ENCODE assay signal across 1 cellular context in the genomic region with DNA sequence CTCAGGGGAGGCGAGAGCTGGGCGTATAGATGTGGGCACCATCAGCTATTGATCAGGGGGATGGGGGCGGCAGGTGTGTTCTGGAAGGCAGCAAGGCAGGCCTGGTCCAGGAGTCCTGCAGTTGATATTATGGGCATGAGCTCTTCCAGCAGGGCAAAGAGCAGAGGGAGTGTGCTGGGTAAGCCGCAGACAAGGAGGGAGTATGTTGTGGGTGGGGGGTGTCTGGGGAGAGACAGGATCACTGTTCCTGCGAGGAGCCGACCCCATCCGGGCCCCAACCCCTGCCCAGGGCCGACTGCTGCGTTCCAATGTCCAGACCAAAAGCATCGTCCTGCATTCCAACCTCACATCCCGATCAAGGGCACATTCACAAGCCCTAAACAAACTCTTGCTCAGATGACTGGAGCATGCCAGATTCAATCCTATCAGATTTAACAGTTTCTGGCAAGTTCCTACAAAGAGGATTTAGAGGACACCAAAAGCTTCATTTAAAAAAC.
TF ChIP-seq lines count a peak whose summit lies in the region.

No MANE protein-coding gene starts in this region.

TF ChIP-seq in HepG2, 621 proteins besides CTCF, POLR2A, EP300 and RAD21 (continued from another document and continues in another):
- TF ChIP-seq POLR2AphosphoS5 (IDR thresholded peaks at IDR 0.05; ENCODE audit: low read depth, low read length) (peak; percentile 28; the same call in 1 of the 2 replicates), ETV5 (CRISPR knock-in tag; IDR thresholded peaks at IDR 0.05; ENCODE audit: borderline replicate concordance) (peak; percentile 53; the same call in 1 of the 2 replicates), FOXA1 (IDR thresholded peaks at IDR 0.05) (no peak), FOXA1 (CRISPR knock-in tag; IDR thresholded peaks at IDR 0.05) (peak; percentile 5; the same call in 1 of the 2 replicates), CC2D1A (CRISPR knock-in tag; IDR thresholded peaks at IDR 0.05) (no peak), JDP2 (CRISPR knock-in tag; IDR thresholded peaks at IDR 0.05; ENCODE audit: borderline replicate concordance) (no peak), ZNF430 (CRISPR knock-in tag; IDR thresholded peaks at IDR 0.05) (no peak), KDM6A (CRISPR knock-in tag; IDR thresholded peaks at IDR 0.05; ENCODE audit: low read depth) (peak; percentile 50; the same call in 1 of the 2 replicates), ZNF431 (CRISPR knock-in tag; IDR thresholded peaks at IDR 0.05; ENCODE audit: borderline replicate concordance, low read depth) (peak; percentile 86), GFI1 (CRISPR knock-in tag; IDR thresholded peaks at IDR 0.05; ENCODE audit: borderline replicate concordance) (no peak), MAFG (CRISPR knock-in tag; IDR thresholded peaks at IDR 0.05) (no peak), PPARG (CRISPR knock-in tag; conservative IDR thresholded peaks at IDR 0.05) (peak; percentile 62), MYC (CRISPR knock-in tag; IDR thresholded peaks at IDR 0.05; ENCODE audit: borderline replicate concordance) (peak; percentile 30; the same call in 1 of the 2 replicates), DNMT1 (CRISPR knock-in tag; IDR thresholded peaks at IDR 0.05) (peak; percentile 64; the same call in 1 of the 2 replicates), NONO (IDR thresholded peaks at IDR 0.05) (no peak), NONO (CRISPR knock-in tag; conservative IDR thresholded peaks at IDR 0.05) (no peak; the same call in 1 of the 2 replicates), ARNTL (CRISPR knock-in tag; IDR thresholded peaks at IDR 0.05) (0 out of 2 replicates have a peak, but pooled peaks have one; percentile 3), ZNF766 (CRISPR knock-in tag; IDR thresholded peaks at IDR 0.05; ENCODE audit: borderline replicate concordance) (0 out of 2 replicates have a peak, but pooled peaks have one; percentile 9), ZNF83 (CRISPR knock-in tag; IDR thresholded peaks at IDR 0.05; ENCODE audit: borderline replicate concordance) (no peak), NRL (CRISPR knock-in tag; IDR thresholded peaks at IDR 0.05; ENCODE audit: borderline replicate concordance) (0 out of 2 replicates have a peak, but pooled peaks have one; percentile 8), DMAP1 (CRISPR knock-in tag; IDR thresholded peaks at IDR 0.05) (no peak), ZFYVE20 (CRISPR knock-in tag; IDR thresholded peaks at IDR 0.05; ENCODE audit: borderline replicate concordance, low read depth) (no peak), ZNF567 (CRISPR knock-in tag; IDR thresholded peaks at IDR 0.05; ENCODE audit: borderline replicate concordance) (0 out of 2 replicates have a peak, but pooled peaks have one; percentile 11), ZNF17 (CRISPR knock-in tag; IDR thresholded peaks at IDR 0.05) (no peak), YEATS4 (CRISPR knock-in tag; IDR thresholded peaks at IDR 0.05; ENCODE audit: borderline replicate concordance) (peak; percentile 20; the same call in 1 of the 2 replicates), IRF2 (CRISPR knock-in tag; IDR thresholded peaks at IDR 0.05) (0 out of 2 replicates have a peak, but pooled peaks have one; percentile 45), SRY (CRISPR knock-in tag; IDR thresholded peaks at IDR 0.05) (no peak; the same call in 1 of the 2 replicates), RXRA (CRISPR knock-in tag; IDR thresholded peaks at IDR 0.05) (peak; percentile 66), SRF (IDR thresholded peaks at IDR 0.05; ENCODE audit: low read depth, low read length) (no peak), HCFC1 (IDR thresholded peaks at IDR 0.05; ENCODE audit: low read depth, low read length) (no peak), NFYB (CRISPR knock-in tag; IDR thresholded peaks at IDR 0.05) (no peak), SOX13 (IDR thresholded peaks at IDR 0.05) (peak; percentile 30; the same call in 1 of the 2 replicates), SOX13 (CRISPR knock-in tag; conservative IDR thresholded peaks at IDR 0.05 in 1 of 2, IDR thresholded peaks at IDR 0.05 in 1 of 2) (peak in 1 of 2 experiments; percentile 53; a peak in 1 of 4 replicates), ZNF616 (CRISPR knock-in tag; IDR thresholded peaks at IDR 0.05; ENCODE audit: low read depth) (no peak), REXO4 (CRISPR knock-in tag; IDR thresholded peaks at IDR 0.05; ENCODE audit: borderline replicate concordance) (no peak), ZNF883 (CRISPR knock-in tag; IDR thresholded peaks at IDR 0.05; ENCODE audit: not compliant biosample characterization) (no peak), ZNF746 (CRISPR knock-in tag; IDR thresholded peaks at IDR 0.05) (no peak), ZBTB7A (CRISPR knock-in tag; IDR thresholded peaks at IDR 0.05) (no peak; the same call in 1 of the 2 replicates), SPEN (CRISPR knock-in tag; IDR thresholded peaks at IDR 0.05; ENCODE audit: low read depth) (peak; percentile 63; the same call in 1 of the 2 replicates), ZNF839 (CRISPR knock-in tag; IDR thresholded peaks at IDR 0.05; ENCODE audit: borderline replicate concordance) (no peak), ATM (IDR thresholded peaks at IDR 0.05; ENCODE audit: borderline replicate concordance) (no peak), ZNF274 (CRISPR knock-in tag; IDR thresholded peaks at IDR 0.05) (no peak), ZNF382 (CRISPR knock-in tag; IDR thresholded peaks at IDR 0.05; ENCODE audit: borderline replicate concordance) (no peak), ZNF251 (CRISPR knock-in tag; IDR thresholded peaks at IDR 0.05) (no peak), ZNF451 (CRISPR knock-in tag; IDR thresholded peaks at IDR 0.05) (no peak), RNF2 (conservative IDR thresholded peaks at IDR 0.05; ENCODE audit: low read depth) (no peak), SALL2 (CRISPR knock-in tag; IDR thresholded peaks at IDR 0.05) (0 out of 2 replicates have a peak, but pooled peaks have one; percentile 31), ZSCAN22 (CRISPR knock-in tag; IDR thresholded peaks at IDR 0.05) (no peak), U2AF1 (optimal IDR thresholded peaks at IDR 0.05; ENCODE audit: low read depth, low read length) (no peak), PHF21A (CRISPR knock-in tag; IDR thresholded peaks at IDR 0.05) (peak; percentile 92), ZNF329 (CRISPR knock-in tag; IDR thresholded peaks at IDR 0.05; ENCODE audit: low read depth) (no peak), RFX3 (CRISPR knock-in tag; IDR thresholded peaks at IDR 0.05) (no peak)
- TF ChIP-seq, protein P1, sequence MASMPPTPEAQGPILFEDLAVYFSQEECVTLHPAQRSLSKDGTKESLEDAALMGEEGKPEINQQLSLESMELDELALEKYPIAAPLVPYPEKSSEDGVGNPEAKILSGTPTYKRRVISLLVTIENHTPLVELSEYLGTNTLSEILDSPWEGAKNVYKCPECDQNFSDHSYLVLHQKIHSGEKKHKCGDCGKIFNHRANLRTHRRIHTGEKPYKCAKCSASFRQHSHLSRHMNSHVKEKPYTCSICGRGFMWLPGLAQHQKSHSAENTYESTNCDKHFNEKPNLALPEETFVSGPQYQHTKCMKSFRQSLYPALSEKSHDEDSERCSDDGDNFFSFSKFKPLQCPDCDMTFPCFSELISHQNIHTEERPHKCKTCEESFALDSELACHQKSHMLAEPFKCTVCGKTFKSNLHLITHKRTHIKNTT (CRISPR knock-in tag; IDR thresholded peaks at IDR 0.05): no peak
- TF ChIP-seq, protein P2, sequence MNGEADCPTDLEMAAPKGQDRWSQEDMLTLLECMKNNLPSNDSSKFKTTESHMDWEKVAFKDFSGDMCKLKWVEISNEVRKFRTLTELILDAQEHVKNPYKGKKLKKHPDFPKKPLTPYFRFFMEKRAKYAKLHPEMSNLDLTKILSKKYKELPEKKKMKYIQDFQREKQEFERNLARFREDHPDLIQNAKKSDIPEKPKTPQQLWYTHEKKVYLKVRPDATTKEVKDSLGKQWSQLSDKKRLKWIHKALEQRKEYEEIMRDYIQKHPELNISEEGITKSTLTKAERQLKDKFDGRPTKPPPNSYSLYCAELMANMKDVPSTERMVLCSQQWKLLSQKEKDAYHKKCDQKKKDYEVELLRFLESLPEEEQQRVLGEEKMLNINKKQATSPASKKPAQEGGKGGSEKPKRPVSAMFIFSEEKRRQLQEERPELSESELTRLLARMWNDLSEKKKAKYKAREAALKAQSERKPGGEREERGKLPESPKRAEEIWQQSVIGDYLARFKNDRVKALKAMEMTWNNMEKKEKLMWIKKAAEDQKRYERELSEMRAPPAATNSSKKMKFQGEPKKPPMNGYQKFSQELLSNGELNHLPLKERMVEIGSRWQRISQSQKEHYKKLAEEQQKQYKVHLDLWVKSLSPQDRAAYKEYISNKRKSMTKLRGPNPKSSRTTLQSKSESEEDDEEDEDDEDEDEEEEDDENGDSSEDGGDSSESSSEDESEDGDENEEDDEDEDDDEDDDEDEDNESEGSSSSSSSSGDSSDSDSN (CRISPR knock-in tag; IDR thresholded peaks at IDR 0.05): no peak; the same call in 1 of the 2 replicates
- TF ChIP-seq, protein P3, sequence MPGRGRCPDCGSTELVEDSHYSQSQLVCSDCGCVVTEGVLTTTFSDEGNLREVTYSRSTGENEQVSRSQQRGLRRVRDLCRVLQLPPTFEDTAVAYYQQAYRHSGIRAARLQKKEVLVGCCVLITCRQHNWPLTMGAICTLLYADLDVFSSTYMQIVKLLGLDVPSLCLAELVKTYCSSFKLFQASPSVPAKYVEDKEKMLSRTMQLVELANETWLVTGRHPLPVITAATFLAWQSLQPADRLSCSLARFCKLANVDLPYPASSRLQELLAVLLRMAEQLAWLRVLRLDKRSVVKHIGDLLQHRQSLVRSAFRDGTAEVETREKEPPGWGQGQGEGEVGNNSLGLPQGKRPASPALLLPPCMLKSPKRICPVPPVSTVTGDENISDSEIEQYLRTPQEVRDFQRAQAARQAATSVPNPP (CRISPR knock-in tag; IDR thresholded peaks at IDR 0.05): no peak
- TF ChIP-seq, protein P4, sequence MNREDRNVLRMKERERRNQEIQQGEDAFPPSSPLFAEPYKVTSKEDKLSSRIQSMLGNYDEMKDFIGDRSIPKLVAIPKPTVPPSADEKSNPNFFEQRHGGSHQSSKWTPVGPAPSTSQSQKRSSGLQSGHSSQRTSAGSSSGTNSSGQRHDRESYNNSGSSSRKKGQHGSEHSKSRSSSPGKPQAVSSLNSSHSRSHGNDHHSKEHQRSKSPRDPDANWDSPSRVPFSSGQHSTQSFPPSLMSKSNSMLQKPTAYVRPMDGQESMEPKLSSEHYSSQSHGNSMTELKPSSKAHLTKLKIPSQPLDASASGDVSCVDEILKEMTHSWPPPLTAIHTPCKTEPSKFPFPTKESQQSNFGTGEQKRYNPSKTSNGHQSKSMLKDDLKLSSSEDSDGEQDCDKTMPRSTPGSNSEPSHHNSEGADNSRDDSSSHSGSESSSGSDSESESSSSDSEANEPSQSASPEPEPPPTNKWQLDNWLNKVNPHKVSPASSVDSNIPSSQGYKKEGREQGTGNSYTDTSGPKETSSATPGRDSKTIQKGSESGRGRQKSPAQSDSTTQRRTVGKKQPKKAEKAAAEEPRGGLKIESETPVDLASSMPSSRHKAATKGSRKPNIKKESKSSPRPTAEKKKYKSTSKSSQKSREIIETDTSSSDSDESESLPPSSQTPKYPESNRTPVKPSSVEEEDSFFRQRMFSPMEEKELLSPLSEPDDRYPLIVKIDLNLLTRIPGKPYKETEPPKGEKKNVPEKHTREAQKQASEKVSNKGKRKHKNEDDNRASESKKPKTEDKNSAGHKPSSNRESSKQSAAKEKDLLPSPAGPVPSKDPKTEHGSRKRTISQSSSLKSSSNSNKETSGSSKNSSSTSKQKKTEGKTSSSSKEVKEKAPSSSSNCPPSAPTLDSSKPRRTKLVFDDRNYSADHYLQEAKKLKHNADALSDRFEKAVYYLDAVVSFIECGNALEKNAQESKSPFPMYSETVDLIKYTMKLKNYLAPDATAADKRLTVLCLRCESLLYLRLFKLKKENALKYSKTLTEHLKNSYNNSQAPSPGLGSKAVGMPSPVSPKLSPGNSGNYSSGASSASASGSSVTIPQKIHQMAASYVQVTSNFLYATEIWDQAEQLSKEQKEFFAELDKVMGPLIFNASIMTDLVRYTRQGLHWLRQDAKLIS (CRISPR knock-in tag; IDR thresholded peaks at IDR 0.05): no peak
- TF ChIP-seq, protein P5, sequence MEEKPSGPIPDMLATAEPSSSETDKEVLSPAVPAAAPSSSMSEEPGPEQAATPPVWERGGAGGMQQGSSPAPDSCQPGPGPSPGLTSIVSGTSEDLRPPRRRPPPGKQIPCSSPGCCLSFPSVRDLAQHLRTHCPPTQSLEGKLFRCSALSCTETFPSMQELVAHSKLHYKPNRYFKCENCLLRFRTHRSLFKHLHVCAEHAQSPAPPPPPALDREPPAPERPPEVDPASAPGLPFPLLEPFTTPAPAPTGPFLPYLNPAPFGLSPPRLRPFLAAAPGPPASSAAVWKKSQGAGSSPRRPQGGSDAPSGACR (CRISPR knock-in tag; IDR thresholded peaks at IDR 0.05): no peak
- TF ChIP-seq, protein P6, sequence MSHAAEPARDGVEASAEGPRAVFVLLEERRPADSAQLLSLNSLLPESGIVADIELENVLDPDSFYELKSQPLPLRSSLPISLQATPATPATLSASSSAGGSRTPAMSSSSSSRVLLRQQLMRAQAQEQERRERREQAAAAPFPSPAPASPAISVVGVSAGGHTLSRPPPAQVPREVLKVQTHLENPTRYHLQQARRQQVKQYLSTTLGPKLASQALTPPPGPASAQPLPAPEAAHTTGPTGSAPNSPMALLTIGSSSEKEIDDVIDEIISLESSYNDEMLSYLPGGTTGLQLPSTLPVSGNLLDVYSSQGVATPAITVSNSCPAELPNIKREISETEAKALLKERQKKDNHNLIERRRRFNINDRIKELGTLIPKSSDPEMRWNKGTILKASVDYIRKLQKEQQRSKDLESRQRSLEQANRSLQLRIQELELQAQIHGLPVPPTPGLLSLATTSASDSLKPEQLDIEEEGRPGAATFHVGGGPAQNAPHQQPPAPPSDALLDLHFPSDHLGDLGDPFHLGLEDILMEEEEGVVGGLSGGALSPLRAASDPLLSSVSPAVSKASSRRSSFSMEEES (CRISPR knock-in tag; IDR thresholded peaks at IDR 0.05): peak; percentile 27; the same call in 1 of the 2 replicates
- TF ChIP-seq, protein P7, sequence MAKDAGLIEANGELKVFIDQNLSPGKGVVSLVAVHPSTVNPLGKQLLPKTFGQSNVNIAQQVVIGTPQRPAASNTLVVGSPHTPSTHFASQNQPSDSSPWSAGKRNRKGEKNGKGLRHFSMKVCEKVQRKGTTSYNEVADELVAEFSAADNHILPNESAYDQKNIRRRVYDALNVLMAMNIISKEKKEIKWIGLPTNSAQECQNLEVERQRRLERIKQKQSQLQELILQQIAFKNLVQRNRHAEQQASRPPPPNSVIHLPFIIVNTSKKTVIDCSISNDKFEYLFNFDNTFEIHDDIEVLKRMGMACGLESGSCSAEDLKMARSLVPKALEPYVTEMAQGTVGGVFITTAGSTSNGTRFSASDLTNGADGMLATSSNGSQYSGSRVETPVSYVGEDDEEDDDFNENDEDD (CRISPR knock-in tag; IDR thresholded peaks at IDR 0.05; ENCODE audit: borderline replicate concordance): peak; percentile 47; the same call in 1 of the 2 replicates
- TF ChIP-seq, protein P8, sequence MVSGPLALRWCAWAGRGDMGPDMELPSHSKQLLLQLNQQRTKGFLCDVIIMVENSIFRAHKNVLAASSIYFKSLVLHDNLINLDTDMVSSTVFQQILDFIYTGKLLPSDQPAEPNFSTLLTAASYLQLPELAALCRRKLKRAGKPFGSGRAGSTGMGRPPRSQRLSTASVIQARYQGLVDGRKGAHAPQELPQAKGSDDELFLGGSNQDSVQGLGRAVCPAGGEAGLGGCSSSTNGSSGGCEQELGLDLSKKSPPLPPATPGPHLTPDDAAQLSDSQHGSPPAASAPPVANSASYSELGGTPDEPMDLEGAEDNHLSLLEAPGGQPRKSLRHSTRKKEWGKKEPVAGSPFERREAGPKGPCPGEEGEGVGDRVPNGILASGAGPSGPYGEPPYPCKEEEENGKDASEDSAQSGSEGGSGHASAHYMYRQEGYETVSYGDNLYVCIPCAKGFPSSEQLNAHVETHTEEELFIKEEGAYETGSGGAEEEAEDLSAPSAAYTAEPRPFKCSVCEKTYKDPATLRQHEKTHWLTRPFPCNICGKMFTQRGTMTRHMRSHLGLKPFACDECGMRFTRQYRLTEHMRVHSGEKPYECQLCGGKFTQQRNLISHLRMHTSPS (CRISPR knock-in tag; IDR thresholded peaks at IDR 0.05; ENCODE audit: low read depth): peak; percentile 67; the same call in 1 of the 2 replicates
